In genomic region chr7:143563221-143563793, GRCh38 we compare ENCODE assay signal across 8 cellular contexts. TPM values are rescaled to one million over a fixed set of nuclear protein-coding genes. Genes with fewer than 3 reads are reported as not detected.
DNase-seq lines count a peak whose midpoint lies in the region; ATAC-seq and TF ChIP-seq lines count a peak whose summit lies in the region.
"Not testable (repeated sequence)": the region's sequence is repeated elsewhere in the genome, so short reads cannot be mapped to it uniquely, and the experiment has no call there.

No MANE protein-coding gene starts in this region.

- not testable (repeated sequence) for H3K36me3 ChIP-seq in mucosa of descending colon (ENCODE audit: low read depth)

- not testable (repeated sequence) for H3K4me1 ChIP-seq in mucosa of descending colon (ENCODE audit: low read depth)

- not testable (repeated sequence) for H3K36me3 Mint-ChIP-seq in T-helper 17 cell (ENCODE audit: low read depth)

- H3K27ac Mint-ChIP-seq in T-helper 17 cell: not testable (repeated sequence)

- not testable (repeated sequence) for H3K27me3 Mint-ChIP-seq in T-helper 17 cell

- ATAC-seq in GM21423 (IDR thresholded peaks at IDR 0.05; ENCODE audit: unreplicated experiment) (peak; percentile 63), HG03066 (IDR thresholded peaks at IDR 0.05; ENCODE audit: low read depth, unreplicated experiment) (peak; percentile 47), T-helper 17 cell (peak; percentile 53), Right ventricle myocardium inferior (peak; percentile 79), mucosa of descending colon (peak; percentile 62)
- ATAC-seq in stimulated activated naive CD8-positive, alpha-beta T cell treated with anti-CD3 and anti-CD28 coated beads, Interleukin-15, Interleukin-2, amounts not matched to agents 100 U/mL and 50 U/mL, for 24 hours: peak; percentile 49

- H3K9me3 ChIP-seq in T-helper 17 cell (ENCODE audit: control insufficient read depth, low read length, poor library complexity, severe bottlenecking); mucosa of descending colon: not testable (repeated sequence)

- intact Hi-C loops in Right ventricle myocardium inferior (cut with DNase I); mucosa of descending colon (cut with DNase I, micrococcal nuclease): not testable (repeated sequence)

- H3K4me3 Mint-ChIP-seq in T-helper 17 cell: not testable (repeated sequence)

- not testable (repeated sequence) for H3K4me1 Mint-ChIP-seq in T-helper 17 cell

- not testable (repeated sequence) for H3K4me3 ChIP-seq in AG10803 (ENCODE audit: low read length); cardiac fibroblast (replicated peaks in 1 of 2; ENCODE audit: low read depth in 2 of 2, low read length in 2 of 2); mucosa of descending colon

- TF ChIP-seq CTCF in AG10803 (conservative IDR thresholded peaks at IDR 0.05; ENCODE audit: low read length) (peak; percentile 32), cardiac fibroblast (IDR thresholded peaks at IDR 0.05; ENCODE audit: low read depth, low read length) (peak; percentile 27)
- TF ChIP-seq CTCF in mucosa of descending colon (IDR thresholded peaks at IDR 0.05): not testable (repeated sequence)

- not testable (repeated sequence) for DNase-seq in AG10803 (ENCODE audit: low read depth); T-helper 17 cell; cardiac fibroblast (ENCODE audit: low read depth in 2 of 2); Right ventricle myocardium inferior (ENCODE audit: missing footprints); stimulated activated naive CD8-positive, alpha-beta T cell treated with anti-CD3 and anti-CD28 coated beads, Interleukin-15, Interleukin-2, amounts not matched to agents 100 U/mL and 50 U/mL, for 24 hours
- peak in 1 of 3 donors; percentile 8 for DNase-seq in mucosa of descending colon

RNA-seq across cellular contexts. Expression of gene CTAGE15, which starts 8.3 kb away (rescaled TPM):
- total RNA-seq in T-helper 17 cell (under 1 TPM in 1 of 2 donors, not detected in 1; 0.73 TPM), Right ventricle myocardium inferior (not detected), mucosa of descending colon (1 to 10 TPM in 1 of 3 donors, under 1 TPM in 1, not detected in 1; 0.76 to 1.2 TPM)

RNA-seq across cellular contexts. Expression of gene TCAF2, which starts 57.5 kb away (rescaled TPM):
- total RNA-seq in T-helper 17 cell (10 to 100 TPM; 23.8 to 27.1 TPM), Right ventricle myocardium inferior (0.38 TPM), mucosa of descending colon (1 to 10 TPM; 1.3 to 4.1 (median 1.6) TPM)

Comparison
In these comparisons a context has a peak if more than half of its experiments do, and no peak if none do; other contexts are left out.
1. RNA of gene TCAF2, which starts 57.5 kb away (total RNA-seq): 23.8 to 27.1 TPM in T-helper 17 cell; 1.3 to 4.1 TPM in mucosa of descending colon and 0.38 TPM in Right ventricle myocardium inferior (single experiment); every median in the first group is over 4 times any median in the second.
2. Peak in every context shown above with its lines, with median percentiles within 50 percentile points of each other: ATAC-seq.